Comparison of ENCODE assay signal across 8 cellular contexts in the genomic region with DNA sequence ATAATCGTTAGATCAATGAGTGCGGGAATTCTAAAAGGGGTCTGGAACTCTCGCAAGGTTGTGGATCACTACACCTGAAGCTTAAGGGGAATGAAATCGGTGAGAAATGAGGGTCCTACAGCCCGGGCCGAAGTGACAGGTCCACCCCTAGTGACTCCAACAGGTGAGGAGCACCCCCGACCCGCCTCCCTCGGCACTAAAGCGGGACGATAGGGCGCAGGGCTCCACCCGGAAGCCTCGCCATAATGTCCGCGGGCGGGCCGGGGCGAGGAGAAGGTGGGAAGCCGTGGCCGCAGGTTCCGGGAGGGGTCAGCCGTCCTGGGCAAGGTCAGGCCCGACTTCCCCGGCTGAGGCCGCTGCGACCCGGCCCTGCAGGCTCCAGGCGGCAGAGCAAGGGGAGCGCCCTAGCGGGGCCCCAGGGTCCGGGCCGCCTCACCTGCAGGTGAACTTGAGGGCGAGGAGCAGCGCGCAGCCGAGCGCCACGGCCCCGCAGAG. TPM values are rescaled to one million over a fixed set of nuclear protein-coding genes. Genes with fewer than 3 reads are reported as not detected.
DNase-seq lines count a peak whose midpoint lies in the region; ATAC-seq and TF ChIP-seq lines count a peak whose summit lies in the region.

No MANE protein-coding gene starts in this region.

- H3K4me1 ChIP-seq in mucosa of descending colon (ENCODE audit: low read depth) (peaks cover 29% of the 10 kb centered on the region), subcutaneous abdominal adipose tissue (ENCODE audit: control insufficient read depth in 5 of 5, insufficient read depth in 5 of 5, low read length in 5 of 5) (peaks cover 6 to 39% (median 30%) of the 10 kb centered on the region in 5 donors)

- H3K27ac ChIP-seq in dorsolateral prefrontal cortex (peak overlapping the region; percentile 35 to 97 (median 93)), subcutaneous abdominal adipose tissue (ENCODE audit: low read depth, low read length) (peak overlapping the region; percentile 89)

- intact Hi-C loops in dorsolateral prefrontal cortex (cut with DNase I) (loop anchor here (1.0 to 5.0 kb wide), 4 partner anchors 40 to 175 kb away; a partner anchor contains a TSS), mucosa of descending colon (cut with DNase I, micrococcal nuclease) (loop anchor here in 1 of 2 donors (5.0 kb wide), 1 partner anchor 55 kb away; a partner anchor contains a TSS)

- no peak for TF ChIP-seq CTCF in BJ (IDR thresholded peaks at IDR 0.05; ENCODE audit: insufficient read depth, low read depth, low read length)
- TF ChIP-seq CTCF in WI38 (IDR thresholded peaks at IDR 0.05; ENCODE audit: low read depth, low read length), result no peak
- no peak for TF ChIP-seq CTCF in dorsolateral prefrontal cortex (IDR thresholded peaks at IDR 0.05 in 54 of 56, conservative IDR thresholded peaks at IDR 0.05 in 2 of 56; ENCODE audit: low read depth in 1 of 56, partially characterized antibody in 56 of 56)
- TF ChIP-seq CTCF in mucosa of descending colon (IDR thresholded peaks at IDR 0.05), result no peak

- H3K27me3 ChIP-seq in BJ (ENCODE audit: control insufficient read depth, insufficient read depth, low read length) (no peaks in the 10 kb centered on the region), dorsolateral prefrontal cortex (no peaks in the 10 kb centered on the region), subcutaneous abdominal adipose tissue (ENCODE audit: control insufficient read depth in 5 of 5, insufficient read depth in 4 of 5, low read length in 5 of 5) (no peaks in the 10 kb centered on the region)

- H3K9ac ChIP-seq in subcutaneous abdominal adipose tissue (ENCODE audit: low read length in 5 of 5), result peak overlapping the region; percentile 81 to 97 (median 95)

- no peak for DNase-seq in BJ (ENCODE audit: low read depth)
- DNase-seq in dorsolateral prefrontal cortex, result peak in 1 of 10 donors; percentile 49
- DNase-seq in mucosa of descending colon, result peak; percentile 73 to 83 (median 81)
- DNase-seq in kidney glomerular epithelial cell (lab: John Stamatoyannopoulos, UW), result no peak

- POLR2A ChIA-PET in BJ (lab: Charles Lee), result interaction anchor here (0.6 to 1.7 kb wide), 2 partner anchors 21 to 55 kb away, joined by 4 to 6 read pairs; a partner anchor contains a TSS

- H3K9me3 ChIP-seq in mucosa of descending colon (no peaks in the 10 kb centered on the region), subcutaneous abdominal adipose tissue (ENCODE audit: control insufficient read depth in 5 of 5, low read length in 5 of 5) (no peaks in the 10 kb centered on the region)

- H3K36me3 ChIP-seq in BJ (ENCODE audit: control insufficient read depth, insufficient read depth, low read length) (no peaks in the 10 kb centered on the region; the same call in 1 of the 2 replicates), mucosa of descending colon (ENCODE audit: low read depth) (peaks cover 4% of the 10 kb centered on the region), subcutaneous abdominal adipose tissue (ENCODE audit: control insufficient read depth in 5 of 5, insufficient read depth in 5 of 5, low read length in 5 of 5) (peaks cover 0 to 3% (median under 1%) of the 10 kb centered on the region in 5 donors)

- peak; percentile 4 for ATAC-seq in GM19372 (IDR thresholded peaks at IDR 0.05; ENCODE audit: low read depth, unreplicated experiment)
- ATAC-seq in HG03457 (IDR thresholded peaks at IDR 0.05; ENCODE audit: unreplicated experiment), result peak; percentile 19
- ATAC-seq in mucosa of descending colon, result peak; percentile 56

- CTCF ChIA-PET in BJ (lab: Yijun Ruan, JAX), result interaction anchor here (0.8 to 4.0 kb wide), 3 partner anchors 28 to 210 kb away, joined by 3 to 24 read pairs (median 3); a partner anchor contains a TSS

- H3K4me3 ChIP-seq in BJ (ENCODE audit: low read depth, low read length) (peak overlapping the region; percentile 90), WI38 (ENCODE audit: low read depth, low read length) (peak overlapping the region; percentile 94), dorsolateral prefrontal cortex (peak overlapping the region; percentile 62 to 98 (median 92)), mucosa of descending colon (peak overlapping the region; percentile 84), subcutaneous abdominal adipose tissue (ENCODE audit: low read depth in 1 of 5, low read length in 5 of 5) (peak overlapping the region; percentile 81 to 92 (median 88))

RNA-seq across cellular contexts. Expression of a gene that starts 0.6 kb away (rescaled TPM):
- polyA plus RNA-seq in BJ (2011; rRNA removed), result 41.6 and 45.1 TPM in 2 replicates
- polyA minus RNA-seq in BJ (2011; rRNA and poly(A)+ RNA removed), result 18.6 and 24.5 TPM in 2 replicates
- total RNA-seq in dorsolateral prefrontal cortex (10 to 100 TPM; 16.0 to 38.5 (median 26.0) TPM), mucosa of descending colon (10 to 100 TPM; 52.3 to 71.9 (median 60.3) TPM)

RNA-seq across cellular contexts. Expression of a gene that starts 55.0 kb away (rescaled TPM):
- 30.4 and 54.9 TPM in 2 replicates for polyA plus RNA-seq in BJ (2011; rRNA removed)
- polyA minus RNA-seq in BJ (2011; rRNA and poly(A)+ RNA removed), result 25.5 and 31.2 TPM in 2 replicates
- 10 to 100 TPM; 40.0 to 83.3 (median 56.8) TPM for total RNA-seq in dorsolateral prefrontal cortex
- 10 to 100 TPM; 42.4 to 61.2 (median 59.0) TPM for total RNA-seq in mucosa of descending colon

Comparison
In these comparisons a context has a peak if more than half of its experiments do, and no peak if none do; other contexts are left out.
1. DNase-seq: peak in mucosa of descending colon (3 of 3); none in BJ (single experiment) and kidney glomerular epithelial cell (single experiment).
2. ATAC-seq: peak in every context shown above with its lines; median percentile 56 in mucosa of descending colon; 19 in HG03457; 4 in GM19372.
3. Peak in every context shown above with its lines, with median percentiles within 50 percentile points of each other: H3K4me3 ChIP-seq.